In genomic region chr6:111761783-111762312, GRCh38 we compare ENCODE assay signal across 8 cellular contexts.
DNase-seq lines count a peak whose midpoint lies in the region; ATAC-seq and TF ChIP-seq lines count a peak whose summit lies in the region.
"Had no signal": no experiment of that assay in that cellular context is flagged by ENCODE, and none has a peak within 500 bp of the region (broad histone marks: within the 10 kb centered on the region; RNA-seq: fewer than 3 reads in every experiment).

No MANE protein-coding gene starts in this region.

- WGBS in lower leg skin, 2 donors: 82 to 84% methylated on average over 7 of the region's 7 CpGs
- 74 to 78% methylated on average over 7 of the region's 7 CpGs for WGBS in thyroid gland, 2 donors

- H3K27me3 ChIP-seq in Peyer's patch (no peaks in the 10 kb centered on the region), thyroid gland (no peaks in the 10 kb centered on the region)

- H3K27ac ChIP-seq in Peyer's patch (peak overlapping the region; percentile 39 to 86 (median 80)), thyroid gland (peak overlapping the region in 1 of 3 donors; percentile 1)

- H3K36me3 ChIP-seq in Peyer's patch (no peaks in the 10 kb centered on the region), thyroid gland (no peaks in the 10 kb centered on the region)

- H3K9me3 ChIP-seq in Peyer's patch: no peaks in the 10 kb centered on the region
- H3K9me3 ChIP-seq in thyroid gland: no peaks in the 10 kb centered on the region

- intact Hi-C loops in lower leg skin (cut with DNase I; ENCODE audit: low total_unique reads): no loop called here
- intact Hi-C loops in thyroid gland (cut with DNase I): no loop called here

- TF ChIP-seq CTCF in Peyer's patch (IDR thresholded peaks at IDR 0.05) (no peak), lower leg skin (IDR thresholded peaks at IDR 0.05) (no peak), thyroid gland (IDR thresholded peaks at IDR 0.05) (no peak)

- TF ChIP-seq POLR2A in Peyer's patch (IDR thresholded peaks at IDR 0.05) (no peak), lower leg skin (IDR thresholded peaks at IDR 0.05) (no peak), thyroid gland (IDR thresholded peaks at IDR 0.05) (no peak)

- peaks cover 0 to 18% (median 11%) of the 10 kb centered on the region in 4 donors for H3K4me1 ChIP-seq in Peyer's patch
- peaks cover 10 to 47% of the 10 kb centered on the region in 2 donors for H3K4me1 ChIP-seq in thyroid gland

- peak overlapping the region in 1 of 4 donors; percentile 0 for H3K4me3 ChIP-seq in Peyer's patch
- H3K4me3 ChIP-seq in lower leg skin (ENCODE audit: low read depth, poor library complexity, severe bottlenecking): no peak overlapping the region
- no peak overlapping the region for H3K4me3 ChIP-seq in thyroid gland (replicated peaks in 1 of 3)

- peak in 2 of 3 donors; percentile 71 to 72 for DNase-seq in Peyer's patch
- DNase-seq in effector CD8-positive, alpha-beta T cell (lab: John Stamatoyannopoulos, UW): peak; percentile 14
- DNase-seq in stimulated activated naive CD4-positive, alpha-beta T cell (lab: John Stamatoyannopoulos, UW): peak in 4 of 6 experiments; percentile 11 to 38 (median 18)
- no peak for DNase-seq in retina
- no peak for DNase-seq in lower leg skin (ENCODE audit: low spot score in 2 of 2)
- DNase-seq in thyroid gland: no peak
- DNase-seq: SW 1271 had no signal

- peak; percentile 46 for ATAC-seq in GM21723 (IDR thresholded peaks at IDR 0.05; ENCODE audit: unreplicated experiment)

Comparison
In these comparisons a context has a peak if more than half of its experiments do, and no peak if none do; other contexts are left out.
1. DNase-seq: peak in Peyer's patch (2 of 3), effector CD8-positive, alpha-beta T cell (single experiment) and stimulated activated naive CD4-positive, alpha-beta T cell (4 of 6); none in retina (single experiment), lower leg skin (0 of 2) and thyroid gland (0 of 2).